22 cellular contexts compared by ENCODE assay signal in the genomic region with DNA sequence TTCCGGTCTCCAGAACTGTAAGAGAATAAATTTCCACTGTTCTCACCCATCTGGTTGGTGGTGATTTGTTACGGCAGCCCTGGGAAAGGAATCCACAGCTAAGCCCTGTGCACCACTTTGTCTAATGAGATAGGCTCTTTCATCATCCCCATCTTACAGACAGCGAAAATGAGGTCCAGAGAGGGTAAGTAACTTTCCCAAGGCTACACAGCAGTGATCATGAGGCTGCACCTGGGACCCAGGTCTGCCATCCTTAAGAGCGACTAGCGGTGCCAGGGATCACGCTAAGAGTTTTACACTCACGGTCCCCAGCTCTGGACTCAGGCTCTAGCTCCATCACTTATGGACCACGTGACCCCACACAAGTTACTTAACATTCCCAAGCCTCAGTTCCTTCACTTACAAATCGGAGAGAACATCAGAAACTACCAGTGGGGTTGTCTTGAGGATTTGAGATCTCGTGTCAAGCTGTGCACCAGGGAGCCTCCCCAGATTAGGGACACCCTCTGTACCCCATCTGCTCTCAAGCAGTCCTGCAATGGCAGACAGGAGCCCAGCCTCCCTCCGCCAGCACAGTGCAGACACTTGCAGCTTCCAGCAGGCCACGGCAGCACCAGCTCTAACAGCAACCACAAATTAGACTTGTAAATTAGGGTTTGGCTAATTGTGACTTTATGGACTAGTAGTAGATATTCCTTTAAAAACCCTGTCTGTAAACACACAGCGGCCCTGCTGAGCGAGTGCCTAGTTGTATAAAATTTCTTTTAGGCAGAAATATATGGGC.
DNase-seq lines count a peak whose midpoint lies in the region; ATAC-seq and TF ChIP-seq lines count a peak whose summit lies in the region.
"Had no signal": no experiment of that assay in that cellular context is flagged by ENCODE, and none has a peak within 500 bp of the region (broad histone marks: within the 10 kb centered on the region; RNA-seq: fewer than 3 reads in every experiment).

No MANE protein-coding gene starts in this region.

- H3K27me3 Mint-ChIP-seq in GM23338 (ENCODE audit: insufficient read depth, low read depth, poor library complexity): peaks cover 13% of the 10 kb centered on the region
- peaks cover 8% of the 10 kb centered on the region for H3K27me3 Mint-ChIP-seq in osteocyte (ENCODE audit: unreplicated experiment)
- peaks cover 11 to 42% (median 17%) of the 10 kb centered on the region in 5 donors for H3K27me3 Mint-ChIP-seq in naive thymus-derived CD8-positive, alpha-beta T cell

- no peak for DNase-seq in GM23338 (ENCODE audit: low spot score)
- peak; percentile 38 for DNase-seq in MM.1S
- no peak for DNase-seq in WERI-Rb-1
- peak; percentile 66 for DNase-seq in osteoblast (ENCODE audit: insufficient read length, low spot score, missing footprints)
- DNase-seq in osteocyte (ENCODE audit: extremely low spot score, unreplicated experiment): no peak
- DNase-seq in naive thymus-derived CD8-positive, alpha-beta T cell: no peak
- DNase-seq in gastrocnemius medialis: no peak
- DNase-seq: CD4-positive, CD25-positive, alpha-beta regulatory T cell; DMS79 treated with DMSO at 0.1 percent for 48 hours; NCI-H1105; NCI-H146; NCI-H2029; NCI-H226; NCI-H510A treated with DMSO at 0.1 percent for 48 hours; NCI-H82; OCI-M1; SJCRH30; T-helper 1 cell had no signal

- H3K9me3 Mint-ChIP-seq in GM23338 (no peaks in the 10 kb centered on the region), osteocyte (ENCODE audit: unreplicated experiment) (no peaks in the 10 kb centered on the region)
- H3K9me3 Mint-ChIP-seq in naive thymus-derived CD8-positive, alpha-beta T cell: no peaks in the 10 kb centered on the region
- H3K9me3 Mint-ChIP-seq: CD4-positive, CD25-positive, alpha-beta regulatory T cell had no signal

- TF ChIP-seq CTCF in GM23338 (conservative IDR thresholded peaks at IDR 0.05; ENCODE audit: low read depth in 2 of 2) (no peak), MM.1S (IDR thresholded peaks at IDR 0.05; ENCODE audit: low read length) (no peak), WERI-Rb-1 (IDR thresholded peaks at IDR 0.05; ENCODE audit: low read depth, low read length) (no peak), osteoblast (IDR thresholded peaks at IDR 0.05; ENCODE audit: extremely low read depth, low read depth, low read length) (no peak), osteocyte (IDR thresholded peaks at IDR 0.05) (no peak), gastrocnemius medialis (IDR thresholded peaks at IDR 0.05 in 4 of 5, conservative IDR thresholded peaks at IDR 0.05 in 1 of 5) (no peak)

- in situ Hi-C loops in gastrocnemius medialis (cut with MboI; ENCODE audit: low sequenced_read_pairs in 4 of 4): no loop called here

- H3K4me2 ChIP-seq in GM23338 (no peak overlapping the region), MM.1S (ENCODE audit: low read depth, low read length) (peak overlapping the region; percentile 33; the same call in 1 of the 2 replicates), osteoblast (ENCODE audit: insufficient read depth, low read length) (no peak overlapping the region)
- H3K4me2 ChIP-seq: A549 had no signal

- peak overlapping the region; percentile 32 for H3K9ac ChIP-seq in MM.1S (ENCODE audit: low read length)

- H3K4me3 ChIP-seq in GM23338 (no peak overlapping the region), MM.1S (ENCODE audit: low read length) (peak overlapping the region; percentile 17; the same call in 1 of the 2 replicates), WERI-Rb-1 (ENCODE audit: low read depth, low read length) (no peak overlapping the region), osteoblast (ENCODE audit: insufficient read depth, low read length) (no peak overlapping the region), gastrocnemius medialis (no peak overlapping the region)
- H3K4me3 ChIP-seq: A549, GM12878, SJCRH30 had no signal

- no peaks in the 10 kb centered on the region for H3K9me3 ChIP-seq in MM.1S (replicated peaks; ENCODE audit: insufficient read depth, low read length)
- H3K9me3 ChIP-seq in WERI-Rb-1 (ENCODE audit: severe bottlenecking): no peaks in the 10 kb centered on the region
- no peaks in the 10 kb centered on the region for H3K9me3 ChIP-seq in osteoblast (ENCODE audit: low read depth, low read length)
- H3K9me3 ChIP-seq in gastrocnemius medialis: no peaks in the 10 kb centered on the region
- H3K9me3 ChIP-seq: A549, SJCRH30 had no signal

- H3K36me3 ChIP-seq in GM23338 (ENCODE audit: insufficient read depth) (no peaks in the 10 kb centered on the region), MM.1S (replicated peaks; ENCODE audit: insufficient read depth, low read length) (no peaks in the 10 kb centered on the region), WERI-Rb-1 (peaks cover 14% of the 10 kb centered on the region), osteoblast (ENCODE audit: insufficient read depth, low read length) (no peaks in the 10 kb centered on the region), gastrocnemius medialis (no peaks in the 10 kb centered on the region)
- H3K36me3 ChIP-seq: SJCRH30 had no signal

- no peak overlapping the region for H3K27ac Mint-ChIP-seq in GM23338
- H3K27ac Mint-ChIP-seq in osteocyte (ENCODE audit: unreplicated experiment): no peak overlapping the region
- peak overlapping the region in 1 of 10 donors; percentile 51 for H3K27ac Mint-ChIP-seq in naive thymus-derived CD8-positive, alpha-beta T cell
- H3K27ac Mint-ChIP-seq: B cell; CD4-positive, CD25-positive, alpha-beta regulatory T cell had no signal

- H3K4me3 Mint-ChIP-seq in GM23338 (no peak overlapping the region), osteocyte (ENCODE audit: unreplicated experiment) (no peak overlapping the region)
- no peak overlapping the region for H3K4me3 Mint-ChIP-seq in naive thymus-derived CD8-positive, alpha-beta T cell
- H3K4me3 Mint-ChIP-seq: B cell; CD4-positive, CD25-positive, alpha-beta regulatory T cell had no signal

- ATAC-seq in GM23338 (peak; percentile 19; the same call in 2 of the 3 replicates), gastrocnemius medialis (no peak)
- no peak for ATAC-seq in naive thymus-derived CD8-positive, alpha-beta T cell
- ATAC-seq: A549, GM12878, HCT116 had no signal

- POLR2A ChIA-PET in naive thymus-derived CD8-positive, alpha-beta T cell (lab: Charles Lee): no interaction called here

- no peaks in the 10 kb centered on the region; the same call in 2 of the 3 replicates for H3K36me3 Mint-ChIP-seq in GM23338 (ENCODE audit: low read depth)
- H3K36me3 Mint-ChIP-seq in osteocyte (ENCODE audit: unreplicated experiment): no peaks in the 10 kb centered on the region
- no peaks in the 10 kb centered on the region for H3K36me3 Mint-ChIP-seq in naive thymus-derived CD8-positive, alpha-beta T cell
- H3K36me3 Mint-ChIP-seq: CD4-positive, CD25-positive, alpha-beta regulatory T cell had no signal

- no peak for TF ChIP-seq POLR2A in gastrocnemius medialis (IDR thresholded peaks at IDR 0.05)

- no peaks in the 10 kb centered on the region for H3K9me2 ChIP-seq in GM23338 (ENCODE audit: insufficient read depth)
- H3K9me2 ChIP-seq in MM.1S (replicated peaks; ENCODE audit: insufficient read depth, low read length): no peaks in the 10 kb centered on the region

- H3K27me3 ChIP-seq in GM23338 (ENCODE audit: insufficient read depth) (no peaks in the 10 kb centered on the region), MM.1S (replicated peaks; ENCODE audit: insufficient read depth, low read length) (no peaks in the 10 kb centered on the region), WERI-Rb-1 (ENCODE audit: insufficient read depth, low read depth, severe bottlenecking) (no peaks in the 10 kb centered on the region), osteoblast (ENCODE audit: insufficient read depth, low read length) (peaks cover 26% of the 10 kb centered on the region), gastrocnemius medialis (peaks cover 12 to 24% (median 15%) of the 10 kb centered on the region in 3 donors)

- H2AFZ ChIP-seq in GM23338: no peak overlapping the region
- H2AFZ ChIP-seq in MM.1S (ENCODE audit: low read length): peak overlapping the region; percentile 22; the same call in 1 of the 2 replicates
- H2AFZ ChIP-seq in osteoblast (ENCODE audit: low read length): no peak overlapping the region

- H3K4me1 ChIP-seq in GM23338 (ENCODE audit: insufficient read depth) (no peaks in the 10 kb centered on the region), MM.1S (ENCODE audit: low read length) (peaks cover 78% of the 10 kb centered on the region), osteoblast (ENCODE audit: insufficient read depth, low read length) (no peaks in the 10 kb centered on the region), gastrocnemius medialis (no peaks in the 10 kb centered on the region)
- H3K4me1 ChIP-seq: A549 had no signal

- peaks cover 18% of the 10 kb centered on the region for H3K4me1 Mint-ChIP-seq in GM23338
- no peaks in the 10 kb centered on the region for H3K4me1 Mint-ChIP-seq in osteocyte (ENCODE audit: unreplicated experiment)
- H3K4me1 Mint-ChIP-seq in naive thymus-derived CD8-positive, alpha-beta T cell: peaks cover 0 to 7% (median 2%) of the 10 kb centered on the region in 4 donors

- H4K20me1 ChIP-seq in GM23338 (replicated peaks; ENCODE audit: insufficient read depth) (no peaks in the 10 kb centered on the region), MM.1S (ENCODE audit: insufficient read depth, low read length) (no peaks in the 10 kb centered on the region), osteoblast (ENCODE audit: insufficient read depth, low read length) (no peaks in the 10 kb centered on the region)

- H3K79me2 ChIP-seq in GM23338 (replicated peaks; ENCODE audit: insufficient read depth) (no peaks in the 10 kb centered on the region), MM.1S (ENCODE audit: low read length) (no peaks in the 10 kb centered on the region), osteoblast (ENCODE audit: insufficient read depth, low read length) (no peaks in the 10 kb centered on the region)

- intact Hi-C loops in gastrocnemius medialis (cut with DNase I; ENCODE audit: low total_unique reads): no loop called here

- H3K27ac ChIP-seq in GM23338 (ENCODE audit: low read depth) (no peak overlapping the region), MM.1S (ENCODE audit: low read length) (peak overlapping the region; percentile 85), WERI-Rb-1 (peak overlapping the region; percentile 22; the same call in 1 of the 2 replicates), osteoblast (ENCODE audit: low read depth, low read length) (no peak overlapping the region), gastrocnemius medialis (no peak overlapping the region)
- H3K27ac ChIP-seq: A549, SJCRH30 had no signal

- H3F3A ChIP-seq in GM23338 (replicated peaks; ENCODE audit: low read depth): 0 out of 2 replicates have a peak, but pooled peaks cover 2% of the 10 kb centered on the region
- peaks cover 43% of the 10 kb centered on the region for H3F3A ChIP-seq in MM.1S (ENCODE audit: insufficient read depth, low read length)

Comparison
In these comparisons a context has a peak if more than half of its experiments do, and no peak if none do; other contexts are left out.
1. DNase-seq: peak in MM.1S (single experiment) and osteoblast (single experiment); none in GM23338 (single experiment), WERI-Rb-1 (single experiment), osteocyte (single experiment), naive thymus-derived CD8-positive, alpha-beta T cell (0 of 10) and gastrocnemius medialis (0 of 2).
2. H3K27ac ChIP-seq: peak in MM.1S (single experiment) and WERI-Rb-1 (single experiment); none in GM23338 (single experiment), osteoblast (single experiment) and gastrocnemius medialis (0 of 4).